In genomic region chr5:159953609-159954008, GRCh38 we compare ENCODE assay signal across 8 cellular contexts. TPM values are rescaled to one million over a fixed set of nuclear protein-coding genes. Genes with fewer than 3 reads are reported as not detected.
"Had no signal": no experiment of that assay in that cellular context is flagged by ENCODE, and none has a peak within 500 bp of the region (broad histone marks: within the 10 kb centered on the region; RNA-seq: fewer than 3 reads in every experiment).

No MANE protein-coding gene starts in this region.

- H3K27ac Mint-ChIP-seq: H9 had no signal

- H3K9me3 Mint-ChIP-seq: GM23338, H9 had no signal

- DNase-seq: H9, HCEC 1CT, KG1 had no signal

- H3K4me3 ChIP-seq: GM23338, K562 had no signal

- ATAC-seq: GM23338, HepG2, K562 had no signal

- H3K4me1 Mint-ChIP-seq: GM23338 had no signal

- H3K4me3 Mint-ChIP-seq: GM23338, H9 had no signal

- H3K27ac ChIP-seq: HL-60 had no signal

RNA-seq across cellular contexts. Expression of gene ADRA1B, which starts 37.3 kb away (rescaled TPM):
- total RNA-seq: GM23338, H1, H9, HepG2, K562 had no signal
- polyA plus RNA-seq: GM23338, H1, HepG2, K562 had no signal
